8 cellular contexts compared by ENCODE assay signal in the genomic region with DNA sequence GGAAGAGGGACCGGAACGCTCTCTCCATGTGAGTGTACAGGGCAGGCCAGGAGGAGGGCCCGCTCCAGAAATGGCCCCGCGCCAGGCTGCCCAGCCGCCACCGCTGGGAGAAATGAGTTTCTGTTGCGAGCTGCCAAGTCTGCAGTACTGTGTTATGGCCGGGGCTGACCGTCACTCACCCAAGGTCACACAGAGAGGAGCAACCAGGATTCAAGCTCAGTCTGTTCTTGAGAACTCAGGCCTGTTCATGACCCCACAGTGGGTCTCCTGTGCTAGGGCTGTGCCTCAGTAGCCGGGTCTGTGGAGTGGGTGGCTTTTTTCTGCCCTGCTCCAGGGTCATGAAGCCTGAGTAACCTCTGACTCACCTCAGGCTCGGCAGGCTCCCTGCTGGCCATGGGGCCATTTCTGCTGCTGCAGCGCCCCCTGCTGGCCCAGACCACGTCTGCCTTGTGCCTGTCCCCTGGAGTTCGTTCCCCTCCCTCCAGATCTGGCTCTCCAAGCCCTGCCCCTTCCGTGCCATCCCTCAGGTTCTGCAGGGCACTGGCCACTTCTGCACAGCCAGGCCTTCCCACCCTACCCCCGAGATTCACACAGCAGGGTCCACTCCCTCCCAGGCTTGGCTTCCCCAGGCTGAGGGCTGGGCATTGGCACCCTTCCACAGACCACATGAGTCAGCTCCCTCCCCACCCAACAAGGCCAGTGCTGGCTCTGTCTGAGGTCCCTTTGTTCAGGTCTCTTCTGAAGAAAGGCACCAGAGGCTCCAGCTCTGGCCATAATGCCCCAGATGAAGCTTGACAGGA. TPM values are rescaled to one million over a fixed set of nuclear protein-coding genes. Genes with fewer than 3 reads are reported as not detected.
DNase-seq lines count a peak whose midpoint lies in the region; TF ChIP-seq lines count a peak whose summit lies in the region.

No MANE protein-coding gene starts in this region.

- peaks cover 10% of the 10 kb centered on the region for H3K27me3 Mint-ChIP-seq in endothelial cell (ENCODE audit: unreplicated experiment)

- peak; percentile 94 for TF ChIP-seq CTCF in endothelial cell (IDR thresholded peaks at IDR 0.05; ENCODE audit: unreplicated experiment)

- CTCF ChIA-PET in HEK293T (lab: Yijun Ruan, JAX): interaction anchor here (0.6 to 2.8 kb wide), 17 partner anchors 30 to 1316 kb away, joined by 3 to 17 read pairs (median 3); no protein-coding TSS in a partner anchor

- H3K4me3 Mint-ChIP-seq in endothelial cell (ENCODE audit: unreplicated experiment): no peak overlapping the region

- peaks cover 8% of the 10 kb centered on the region for H3K4me1 Mint-ChIP-seq in endothelial cell (ENCODE audit: unreplicated experiment)

- H3K9me3 Mint-ChIP-seq in endothelial cell (ENCODE audit: unreplicated experiment): no peaks in the 10 kb centered on the region

- peak; percentile 52 for DNase-seq in CMK (ENCODE audit: low read depth)
- DNase-seq in HEK293T (ENCODE audit: extremely low spot score): peak; percentile 90
- peak; percentile 48 for DNase-seq in NCI-H82 treated with DMSO at 0.1 percent for 48 hours (lab: John Stamatoyannopoulos, UW; ENCODE audit: unreplicated experiment)
- DNase-seq in activated CD8-positive, alpha-beta memory T cell treated with anti-CD3 and anti-CD28 coated beads for 24 hours: peak; percentile 88
- peak; percentile 93 for DNase-seq in endothelial cell (ENCODE audit: low spot score)
- DNase-seq in mesenteric fat pad (ENCODE audit: low spot score): peak; percentile 96
- peak; percentile 59 for DNase-seq in stimulated activated CD8-positive, alpha-beta memory T cell treated with anti-CD3 and anti-CD28 coated beads, Interleukin-15, amount 100 ng/mL, for 24 hours (ENCODE audit: low read depth)
- DNase-seq in NCI-H128 (lab: John Stamatoyannopoulos, UW; ENCODE audit: unreplicated experiment): no peak

- POLR2A ChIA-PET in HEK293T (lab: Yijun Ruan, JAX): no interaction called here

- H3K36me3 Mint-ChIP-seq in endothelial cell (ENCODE audit: low read depth, unreplicated experiment): no peaks in the 10 kb centered on the region

- H3K27ac Mint-ChIP-seq in endothelial cell (ENCODE audit: unreplicated experiment): no peak overlapping the region

TF ChIP-seq in HEK293T, 16 proteins besides CTCF, POLR2A, EP300 and RAD21:
- TF ChIP-seq CTBP1 (IDR thresholded peaks at IDR 0.05; ENCODE audit: borderline replicate concordance) (no peak), FOXM1 (IDR thresholded peaks at IDR 0.05; ENCODE audit: borderline replicate concordance) (no peak), ARNT (IDR thresholded peaks at IDR 0.05) (0 out of 2 replicates have a peak, but pooled peaks have one; percentile 23)

RNA-seq across cellular contexts. Expression of a gene that starts 51.8 kb away (rescaled TPM):
- total RNA-seq in endothelial cell (ENCODE audit: unreplicated experiment) (0.21 TPM), mesenteric fat pad (not detected)
